Comparison of ENCODE assay signal across 8 cellular contexts in genomic region chr21:45074048-45074817, GRCh38. TPM values are rescaled to one million over a fixed set of nuclear protein-coding genes. Genes with fewer than 3 reads are reported as not detected.
DNase-seq lines count a peak whose midpoint lies in the region; ATAC-seq and TF ChIP-seq lines count a peak whose summit lies in the region.

A gene with protein sequence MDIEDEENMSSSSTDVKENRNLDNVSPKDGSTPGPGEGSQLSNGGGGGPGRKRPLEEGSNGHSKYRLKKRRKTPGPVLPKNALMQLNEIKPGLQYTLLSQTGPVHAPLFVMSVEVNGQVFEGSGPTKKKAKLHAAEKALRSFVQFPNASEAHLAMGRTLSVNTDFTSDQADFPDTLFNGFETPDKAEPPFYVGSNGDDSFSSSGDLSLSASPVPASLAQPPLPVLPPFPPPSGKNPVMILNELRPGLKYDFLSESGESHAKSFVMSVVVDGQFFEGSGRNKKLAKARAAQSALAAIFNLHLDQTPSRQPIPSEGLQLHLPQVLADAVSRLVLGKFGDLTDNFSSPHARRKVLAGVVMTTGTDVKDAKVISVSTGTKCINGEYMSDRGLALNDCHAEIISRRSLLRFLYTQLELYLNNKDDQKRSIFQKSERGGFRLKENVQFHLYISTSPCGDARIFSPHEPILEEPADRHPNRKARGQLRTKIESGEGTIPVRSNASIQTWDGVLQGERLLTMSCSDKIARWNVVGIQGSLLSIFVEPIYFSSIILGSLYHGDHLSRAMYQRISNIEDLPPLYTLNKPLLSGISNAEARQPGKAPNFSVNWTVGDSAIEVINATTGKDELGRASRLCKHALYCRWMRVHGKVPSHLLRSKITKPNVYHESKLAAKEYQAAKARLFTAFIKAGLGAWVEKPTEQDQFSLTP (plus strand): TSS chr21:45074580. CDS start chr21:45171657, 97,077 bp downstream.

- intact Hi-C loops in Calu3 (cut with micrococcal nuclease; ENCODE audit: unreplicated experiment): no loop called here

- H3K27me3 Mint-ChIP-seq in Calu3 (ENCODE audit: unreplicated experiment) (peaks cover 25% of the 10 kb centered on the region), chondrocyte (ENCODE audit: low read depth) (no peaks in the 10 kb centered on the region)

- ATAC-seq in GM21723 (IDR thresholded peaks at IDR 0.05; ENCODE audit: unreplicated experiment): peak; percentile 71
- no peak for ATAC-seq in GM19395 (IDR thresholded peaks at IDR 0.05; ENCODE audit: unreplicated experiment)

- H3K4me1 Mint-ChIP-seq in Calu3 (ENCODE audit: low read depth, unreplicated experiment) (no peaks in the 10 kb centered on the region), chondrocyte (ENCODE audit: low read depth) (peaks cover 32% of the 10 kb centered on the region)

- BruUV-seq in Calu3 (replicated peaks; lab: Mats Ljungman, UMichigan): no TSS peak

- H3K36me3 Mint-ChIP-seq in Calu3 (ENCODE audit: insufficient read depth, unreplicated experiment) (peaks cover 7% of the 10 kb centered on the region), chondrocyte (ENCODE audit: low read depth) (peaks cover 4% of the 10 kb centered on the region)

- peak; percentile 45 for DNase-seq in Calu3
- peak; percentile 65 for DNase-seq in NCI-H1105 (lab: John Stamatoyannopoulos, UW)
- peak; percentile 52 for DNase-seq in activated CD4-positive, alpha-beta T cell treated with anti-CD3 and anti-CD28 coated beads for 1 hour
- DNase-seq in chondrocyte (ENCODE audit: low spot score): no peak
- DNase-seq in kidney glomerular epithelial cell (lab: John Stamatoyannopoulos, UW): peak; percentile 44
- DNase-seq in stimulated activated CD4-positive, alpha-beta T cell treated with anti-CD3 and anti-CD28 coated beads, Interleukin-1b, Interleukin-23, amount 100 ng/mL, for 24 hours (ENCODE audit: low read depth in 4 of 4, low spot score in 1 of 4): peak; percentile 33 to 50 (median 36)

- H3K9me3 Mint-ChIP-seq in Calu3 (ENCODE audit: low read depth, unreplicated experiment): no peaks in the 10 kb centered on the region
- H3K9me3 Mint-ChIP-seq in chondrocyte (ENCODE audit: low read depth): no peaks in the 10 kb centered on the region

- no peak for TF ChIP-seq CTCF in Calu3 (IDR thresholded peaks at IDR 0.05; ENCODE audit: unreplicated experiment)
- TF ChIP-seq CTCF in chondrocyte (IDR thresholded peaks at IDR 0.05): no peak

- H3K4me3 Mint-ChIP-seq in Calu3 (ENCODE audit: low read depth, unreplicated experiment): peak within 1 kb of the TSS; percentile 73
- peak within 1 kb of the TSS; percentile 83 for H3K4me3 Mint-ChIP-seq in chondrocyte (ENCODE audit: unreplicated experiment)

- CTCF ChIA-PET in Calu3 (lab: Charles Lee): interaction anchor here (1.3 kb wide), 1 partner anchor 63 kb away, joined by 3 read pairs; no protein-coding TSS in a partner anchor

- H3K27ac Mint-ChIP-seq in Calu3 (ENCODE audit: unreplicated experiment) (peak within 1 kb of the TSS; percentile 30), chondrocyte (ENCODE audit: unreplicated experiment) (peak within 1 kb of the TSS; percentile 82)

RNA-seq across cellular contexts. Expression of the gene that starts here (rescaled TPM):
- 1.7 and 2.8 TPM in 2 replicates for total RNA-seq in Calu3 (2022)
- total RNA-seq in chondrocyte: 53.8 to 92.8 TPM (median 89.5 TPM) in 3 replicates

Comparison
In these comparisons a context has a peak if more than half of its experiments do, and no peak if none do; other contexts are left out.
1. RNA of the gene that starts here (total RNA-seq): 53.8 to 92.8 TPM in chondrocyte; 1.7 to 2.8 TPM in Calu3; every median in the first group is over 10 times any median in the second.